14 cellular contexts compared by ENCODE assay signal in the genomic region with DNA sequence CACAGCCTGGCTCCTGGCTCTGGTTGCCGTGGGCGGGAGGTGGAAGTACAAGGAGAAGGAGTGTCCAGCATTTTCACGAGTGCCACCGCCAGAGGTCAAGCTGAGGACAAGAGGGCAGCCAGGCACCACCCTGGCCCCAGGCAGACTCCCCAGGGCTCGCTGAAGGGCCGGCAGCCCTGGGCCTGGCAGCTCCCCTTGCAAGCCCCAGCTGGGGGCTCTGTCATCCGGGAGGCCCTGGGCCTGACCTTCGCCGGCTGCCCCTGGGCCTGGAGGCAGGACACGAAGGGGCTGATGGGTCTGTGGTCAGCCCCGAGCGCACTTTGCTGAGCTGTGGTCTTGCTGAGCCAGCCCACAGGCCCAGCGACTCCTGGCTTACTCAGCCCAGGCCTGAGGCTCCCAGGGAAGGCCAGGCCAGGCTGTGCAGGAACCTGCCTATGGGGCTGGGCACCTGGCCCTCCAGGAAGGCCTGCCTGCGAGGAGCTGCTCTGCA.
DNase-seq lines count a peak whose midpoint lies in the region; ATAC-seq and TF ChIP-seq lines count a peak whose summit lies in the region.
"Had no signal": no experiment of that assay in that cellular context is flagged by ENCODE, and none has a peak within 500 bp of the region (broad histone marks: within the 10 kb centered on the region; RNA-seq: fewer than 3 reads in every experiment).

No MANE protein-coding gene starts in this region.

- H3K36me3 ChIP-seq in heart right ventricle (no peaks in the 10 kb centered on the region), upper lobe of right lung (no peaks in the 10 kb centered on the region)

- H3K4me1 ChIP-seq in heart right ventricle (peaks cover 38 to 100% (median 62%) of the 10 kb centered on the region in 9 donors), upper lobe of right lung (peaks cover 48% of the 10 kb centered on the region)

- H3K27ac Mint-ChIP-seq in naive thymus-derived CD8-positive, alpha-beta T cell = peak overlapping the region in 8 of 10 donors; percentile 13 to 92 (median 76)
- no peak overlapping the region for H3K27ac Mint-ChIP-seq in Calu3 (ENCODE audit: unreplicated experiment)
- H3K27ac Mint-ChIP-seq in activated CD4-positive, alpha-beta memory T cell treated with anti-CD3 and anti-CD28 coated beads for 36 hours = no peak overlapping the region

- no peak overlapping the region for H3K4me3 ChIP-seq in heart right ventricle
- no peak overlapping the region for H3K4me3 ChIP-seq in upper lobe of right lung
- H3K4me3 ChIP-seq: A549 had no signal

- H3K27me3 Mint-ChIP-seq in naive thymus-derived CD8-positive, alpha-beta T cell = no peaks in the 10 kb centered on the region
- no peaks in the 10 kb centered on the region for H3K27me3 Mint-ChIP-seq in Calu3 (ENCODE audit: unreplicated experiment)
- H3K27me3 Mint-ChIP-seq in activated CD4-positive, alpha-beta memory T cell treated with anti-CD3 and anti-CD28 coated beads for 36 hours = no peaks in the 10 kb centered on the region
- H3K27me3 Mint-ChIP-seq: activated naive CD8-positive, alpha-beta T cell treated with anti-CD3 and anti-CD28 coated beads, Interleukin-2, amount 50 U/mL, for 24 hours had no signal

- DNase-seq in heart right ventricle = no peak
- no peak for DNase-seq in left cardiac atrium
- DNase-seq in caudate nucleus (lab: John Stamatoyannopoulos, UW) = no peak
- no peak for DNase-seq in naive thymus-derived CD8-positive, alpha-beta T cell
- no peak for DNase-seq in upper lobe of right lung
- no peak for DNase-seq in Calu3
- no peak for DNase-seq in activated T-cell treated with anti-CD3 and anti-CD28 coated beads for 4 hours
- DNase-seq in activated CD4-positive, alpha-beta memory T cell treated with anti-CD3 and anti-CD28 coated beads for 36 hours = no peak
- DNase-seq: activated naive CD8-positive, alpha-beta T cell treated with anti-CD3 and anti-CD28 coated beads, Interleukin-2, amount 50 U/mL, for 24 hours; erythroblast; NK-92 treated with Interleukin-12 subunit alpha and Interleukin-12 subunit beta, amount 100 ng/mL, for 24 hours; stimulated activated CD4-positive, alpha-beta T cell treated with anti-CD3 and anti-CD28 coated beads, Interleukin-4, amount 100 ng/mL, for 4 hours; T-helper 1 cell had no signal

- no peaks in the 10 kb centered on the region for H3K9me3 ChIP-seq in heart right ventricle
- H3K9me3 ChIP-seq in upper lobe of right lung = no peaks in the 10 kb centered on the region
- H3K9me3 ChIP-seq: A549 had no signal

- CTCF ChIA-PET in Calu3 (lab: Charles Lee) = no interaction called here
- CTCF ChIA-PET in activated CD4-positive, alpha-beta memory T cell treated with anti-CD3 and anti-CD28 coated beads for 36 hours (lab: Charles Lee) = interaction anchor here (0.8 to 5.1 kb wide), 9 partner anchors 16 to 121 kb away, joined by 3 to 49 read pairs (median 9); a partner anchor contains a TSS

- BruUV-seq in Calu3 (replicated peaks; lab: Mats Ljungman, UMichigan) = no TSS peak

- TF ChIP-seq CTCF in heart right ventricle (IDR thresholded peaks at IDR 0.05) (no peak), upper lobe of right lung (IDR thresholded peaks at IDR 0.05) (no peak), Calu3 (IDR thresholded peaks at IDR 0.05; ENCODE audit: unreplicated experiment) (no peak)

- no peaks in the 10 kb centered on the region for H3K9me3 Mint-ChIP-seq in naive thymus-derived CD8-positive, alpha-beta T cell
- H3K9me3 Mint-ChIP-seq in Calu3 (ENCODE audit: low read depth, unreplicated experiment) = no peaks in the 10 kb centered on the region
- H3K9me3 Mint-ChIP-seq in activated CD4-positive, alpha-beta memory T cell treated with anti-CD3 and anti-CD28 coated beads for 36 hours = no peaks in the 10 kb centered on the region
- H3K9me3 Mint-ChIP-seq: activated naive CD8-positive, alpha-beta T cell treated with anti-CD3 and anti-CD28 coated beads, Interleukin-2, amount 50 U/mL, for 24 hours had no signal

- H3K36me3 Mint-ChIP-seq in naive thymus-derived CD8-positive, alpha-beta T cell = no peaks in the 10 kb centered on the region
- H3K36me3 Mint-ChIP-seq in Calu3 (ENCODE audit: insufficient read depth, unreplicated experiment) = peaks cover 7% of the 10 kb centered on the region
- no peaks in the 10 kb centered on the region for H3K36me3 Mint-ChIP-seq in activated CD4-positive, alpha-beta memory T cell treated with anti-CD3 and anti-CD28 coated beads for 36 hours

- peak overlapping the region in 6 of 10 donors; percentile 86 to 96 (median 93) for H3K27ac ChIP-seq in heart right ventricle
- peak overlapping the region; percentile 21 for H3K27ac ChIP-seq in caudate nucleus (ENCODE audit: low read depth, low read length)
- peak overlapping the region; percentile 90 for H3K27ac ChIP-seq in upper lobe of right lung

- peaks cover 0 to 30% (median 0%) of the 10 kb centered on the region in 7 donors for H3K27me3 ChIP-seq in heart right ventricle
- H3K27me3 ChIP-seq in upper lobe of right lung = no peaks in the 10 kb centered on the region

- WGBS in heart right ventricle, 2 donors = 80 to 90% methylated on average over 14 of the region's 14 CpGs

- POLR2A ChIA-PET in naive thymus-derived CD8-positive, alpha-beta T cell (lab: Charles Lee) = interaction anchor here (0.5 to 9.4 kb wide), 7 partner anchors 17 to 122 kb away, joined by 4 to 112 read pairs (median 16); a partner anchor contains a TSS
- POLR2A ChIA-PET in activated CD4-positive, alpha-beta memory T cell treated with anti-CD3 and anti-CD28 coated beads for 36 hours (lab: Charles Lee) = interaction anchor here (1.4 to 1.6 kb wide), 2 partner anchors 75 to 89 kb away, joined by 5 to 6 read pairs; a partner anchor contains a TSS

- peak overlapping the region in 1 of 10 donors; percentile 76 for H3K4me3 Mint-ChIP-seq in naive thymus-derived CD8-positive, alpha-beta T cell
- no peak overlapping the region for H3K4me3 Mint-ChIP-seq in Calu3 (ENCODE audit: low read depth, unreplicated experiment)
- no peak overlapping the region for H3K4me3 Mint-ChIP-seq in activated CD4-positive, alpha-beta memory T cell treated with anti-CD3 and anti-CD28 coated beads for 36 hours
- H3K4me3 Mint-ChIP-seq: activated naive CD8-positive, alpha-beta T cell treated with anti-CD3 and anti-CD28 coated beads, Interleukin-2, amount 50 U/mL, for 24 hours had no signal

- H3K4me1 Mint-ChIP-seq in naive thymus-derived CD8-positive, alpha-beta T cell = peaks cover 4 to 38% (median 27%) of the 10 kb centered on the region in 4 donors
- no peaks in the 10 kb centered on the region for H3K4me1 Mint-ChIP-seq in Calu3 (ENCODE audit: low read depth, unreplicated experiment)
- no peaks in the 10 kb centered on the region for H3K4me1 Mint-ChIP-seq in activated CD4-positive, alpha-beta memory T cell treated with anti-CD3 and anti-CD28 coated beads for 36 hours (ENCODE audit: low read depth)

- intact Hi-C loops in heart right ventricle (cut with DNase I) = loop anchor here in 7 of 10 donors (1.0 to 10.0 kb wide), 6 partner anchors 66 to 122 kb away; a partner anchor contains a TSS
- intact Hi-C loops in left cardiac atrium (cut with DNase I) = loop anchor here (5.0 to 10.0 kb wide), 3 partner anchors 66 to 122 kb away; a partner anchor contains a TSS
- intact Hi-C loops in upper lobe of right lung (cut with DNase I) = loop anchor here (10.0 kb wide), 1 partner anchor 122 kb away; a partner anchor contains a TSS
- intact Hi-C loops in Calu3 (cut with micrococcal nuclease; ENCODE audit: unreplicated experiment) = no loop called here
- intact Hi-C loops in activated CD4-positive, alpha-beta memory T cell treated with anti-CD3 and anti-CD28 coated beads for 36 hours (cut with micrococcal nuclease) = loop anchor here (5.0 kb wide), 1 partner anchor 76 kb away; a partner anchor contains a TSS

- ATAC-seq in heart right ventricle (no peak), left cardiac atrium (no peak), upper lobe of right lung (peak; percentile 0)
- ATAC-seq in naive thymus-derived CD8-positive, alpha-beta T cell = no peak
- ATAC-seq: A549; activated naive CD8-positive, alpha-beta T cell treated with anti-CD3 and anti-CD28 coated beads, Interleukin-2, amount 50 U/mL, for 24 hours had no signal

Comparison
In these comparisons a context has a peak if more than half of its experiments do, and no peak if none do; other contexts are left out.
1. H3K27ac ChIP-seq: peak in every context shown above with its lines; median percentile 93 in heart right ventricle; 90 in upper lobe of right lung; 21 in caudate nucleus.
2. H3K27ac Mint-ChIP-seq: peak in naive thymus-derived CD8-positive, alpha-beta T cell (8 of 10); none in Calu3 (single experiment) and activated CD4-positive, alpha-beta memory T cell treated with anti-CD3 and anti-CD28 coated beads for 36 hours (single experiment).